In genomic region chr13:30892966-30893365, GRCh38 we compare ENCODE assay signal across 10 cellular contexts. TPM values are rescaled to one million over a fixed set of nuclear protein-coding genes. Genes with fewer than 3 reads are reported as not detected.
A peak's percentile ranks its signal among the peaks of the same experiment; 100 is the strongest.
DNase-seq lines count a peak whose midpoint lies in the region; ATAC-seq and TF ChIP-seq lines count a peak whose summit lies in the region.
"Had no signal": no experiment of that assay in that cellular context is flagged by ENCODE, and none has a peak within 500 bp of the region (broad histone marks: within the 10 kb centered on the region; RNA-seq: fewer than 3 reads in every experiment).

No MANE protein-coding gene starts in this region.

- H3K4me2 ChIP-seq in OCI-LY1 (ENCODE audit: low read length) = no peak overlapping the region

- TF ChIP-seq CTCF in OCI-LY1 (IDR thresholded peaks at IDR 0.05; ENCODE audit: low read length) (peak; percentile 61), natural killer cell (IDR thresholded peaks at IDR 0.05) (no peak)

- no peak overlapping the region for H3K4me3 Mint-ChIP-seq in natural killer cell
- H3K4me3 Mint-ChIP-seq: CD4-positive, alpha-beta T cell had no signal

- H3K27me3 ChIP-seq in OCI-LY1 (ENCODE audit: insufficient read depth, low read length) = no peaks in the 10 kb centered on the region

- peak; percentile 76 for DNase-seq in NCI-H82 (lab: John Stamatoyannopoulos, UW)
- DNase-seq in NCI-H82 treated with DMSO at 0.1 percent for 48 hours (lab: John Stamatoyannopoulos, UW; ENCODE audit: unreplicated experiment) = no peak
- peak; percentile 26 for DNase-seq in fibroblast of gingiva (ENCODE audit: low read depth)
- no peak for DNase-seq in sciatic nerve (ENCODE audit: low spot score)
- no peak for DNase-seq in NCI-H1417 treated with DMSO at 0.1 percent for 48 hours (lab: John Stamatoyannopoulos, UW)
- DNase-seq in natural killer cell = no peak
- DNase-seq: CD4-positive, alpha-beta T cell had no signal

- H3K4me1 ChIP-seq in OCI-LY1 (ENCODE audit: insufficient read depth, low read length, severe bottlenecking) = no peaks in the 10 kb centered on the region

- peaks cover 0 to 2% of the 10 kb centered on the region in 2 donors for H3K9me3 Mint-ChIP-seq in natural killer cell

- no peaks in the 10 kb centered on the region for H3K9me2 ChIP-seq in OCI-LY1 (ENCODE audit: low read depth, low read length)

- no peak overlapping the region for H3K27ac ChIP-seq in OCI-LY1 (ENCODE audit: low read depth, low read length, poor library complexity, severe bottlenecking)

- ATAC-seq in sciatic nerve (peak; percentile 16), HG03439 (IDR thresholded peaks at IDR 0.05; ENCODE audit: unreplicated experiment) (no peak), natural killer cell (no peak)

- H3K79me2 ChIP-seq in OCI-LY1 (ENCODE audit: insufficient read depth, low read length) = no peaks in the 10 kb centered on the region

- no peaks in the 10 kb centered on the region for H4K20me1 ChIP-seq in OCI-LY1 (ENCODE audit: insufficient read depth, low read length)

- no peak overlapping the region for H3K9ac ChIP-seq in OCI-LY1 (ENCODE audit: low read length)

- H3K4me1 Mint-ChIP-seq in natural killer cell = no peaks in the 10 kb centered on the region

- H3K4me3 ChIP-seq in OCI-LY1 (ENCODE audit: low read depth, low read length, poor library complexity, severe bottlenecking) = no peak overlapping the region

- H2AFZ ChIP-seq in OCI-LY1 (ENCODE audit: low read length) = no peak overlapping the region

- peaks cover 13% of the 10 kb centered on the region in 2 donors for H3K27me3 Mint-ChIP-seq in natural killer cell (ENCODE audit: low read depth in 2 of 2)

- intact Hi-C loops in sciatic nerve (cut with DNase I) = no loop called here
- intact Hi-C loops in natural killer cell (cut with micrococcal nuclease) = no loop called here

- H3K27ac Mint-ChIP-seq in natural killer cell = no peak overlapping the region
- H3K27ac Mint-ChIP-seq: CD4-positive, alpha-beta T cell had no signal

- no peaks in the 10 kb centered on the region for H3K36me3 Mint-ChIP-seq in natural killer cell

- H3K36me3 ChIP-seq in OCI-LY1 (ENCODE audit: insufficient read depth, low read length) = no peaks in the 10 kb centered on the region

- no peaks in the 10 kb centered on the region for H3F3A ChIP-seq in OCI-LY1 (ENCODE audit: insufficient read depth, low read length)

- no peaks in the 10 kb centered on the region for H3K9me3 ChIP-seq in OCI-LY1 (ENCODE audit: low read length)

RNA-seq across cellular contexts. Expression of gene MEDAG, which starts 13.1 kb away (rescaled TPM):
- 73.2 TPM for total RNA-seq in sciatic nerve
- total RNA-seq in natural killer cell = not detected
- total RNA-seq: CD4-positive, alpha-beta T cell had no signal

RNA-seq across cellular contexts. Expression of gene TEX26, which starts 39.5 kb away (rescaled TPM):
- total RNA-seq in sciatic nerve = 0.31 TPM
- total RNA-seq in natural killer cell = not detected
- total RNA-seq: CD4-positive, alpha-beta T cell; glomerular endothelial cell had no signal

Comparison
In these comparisons a context has a peak if more than half of its experiments do, and no peak if none do; other contexts are left out.
1. DNase-seq: peak in NCI-H82 (single experiment) and fibroblast of gingiva (single experiment); none in NCI-H82 treated with DMSO at 0.1 percent for 48 hours (single experiment), sciatic nerve (single experiment), NCI-H1417 treated with DMSO at 0.1 percent for 48 hours (single experiment) and natural killer cell (single experiment).
2. RNA of gene MEDAG, which starts 13.1 kb away (total RNA-seq): 73.2 TPM in sciatic nerve (single experiment); not detected in natural killer cell; every median in the first group is over 10 times any median in the second.